Comparison of ENCODE assay signal across 22 cellular contexts in the genomic region with DNA sequence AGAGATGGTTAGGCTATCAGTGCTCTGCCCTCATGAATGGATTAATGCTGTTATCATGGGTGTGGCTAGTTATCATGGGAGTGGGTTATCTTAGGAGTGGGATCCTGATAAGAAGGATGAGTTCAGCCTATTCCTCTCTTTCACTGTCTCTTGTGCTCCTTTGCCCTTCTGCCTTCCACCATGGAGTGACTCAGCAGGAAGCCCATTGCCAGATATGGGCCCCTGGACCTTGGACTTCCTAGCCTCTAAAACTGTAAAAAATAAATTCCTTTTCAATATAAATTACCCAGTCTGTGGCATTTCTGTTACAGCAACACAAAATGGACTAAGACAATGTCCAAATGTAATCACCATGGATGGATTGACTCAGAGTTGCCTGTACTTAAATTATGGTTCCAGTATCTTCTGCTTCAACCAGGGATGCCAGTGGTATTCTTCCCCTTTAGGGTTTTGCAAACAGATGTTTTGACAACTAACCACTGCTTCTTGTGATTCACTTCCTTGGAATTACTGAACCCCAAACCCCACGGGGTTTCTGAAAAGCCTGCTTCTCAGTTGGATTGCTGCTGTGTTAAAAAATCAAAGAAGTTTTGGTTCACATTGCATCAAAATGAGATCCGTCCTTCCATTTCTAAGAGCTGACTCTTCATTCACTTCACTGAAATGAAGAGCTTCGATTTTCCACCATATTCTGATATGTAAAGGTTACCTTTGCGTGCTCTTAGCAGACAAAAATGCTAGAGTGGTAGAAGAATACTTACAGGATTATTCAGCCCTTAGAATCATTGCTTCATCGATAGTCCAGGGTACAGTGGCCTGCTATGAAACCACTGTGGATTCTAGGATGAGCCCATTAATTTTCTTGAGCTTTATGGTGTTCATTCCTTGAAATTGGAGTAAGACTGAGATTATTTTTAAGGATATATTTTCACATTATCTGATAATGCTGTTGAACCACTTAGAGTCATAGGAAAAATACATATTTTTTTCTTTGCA.
DNase-seq lines count a peak whose midpoint lies in the region; ATAC-seq, FAIRE-seq and TF ChIP-seq lines count a peak whose summit lies in the region.
"Had no signal": no experiment of that assay in that cellular context is flagged by ENCODE, and none has a peak within 500 bp of the region (broad histone marks: within the 10 kb centered on the region; RNA-seq: fewer than 3 reads in every experiment).

No MANE protein-coding gene starts in this region.

- H3K9me3 ChIP-seq in GM23248 (ENCODE audit: low read depth): no peaks in the 10 kb centered on the region
- H3K9me3 ChIP-seq in astrocyte (ENCODE audit: insufficient read depth, low read depth, low read length): no peaks in the 10 kb centered on the region
- H3K9me3 ChIP-seq in iPS-15b (ENCODE audit: control insufficient read depth, insufficient read depth, low read length): no peaks in the 10 kb centered on the region
- H3K9me3 ChIP-seq in left lung: no peaks in the 10 kb centered on the region
- H3K9me3 ChIP-seq: stomach, uterus had no signal

- H3K9ac ChIP-seq in GM23248 (no peak overlapping the region), astrocyte (ENCODE audit: low read length) (no peak overlapping the region), iPS-15b (ENCODE audit: low read depth, low read length) (no peak overlapping the region)

- H3K27me3 ChIP-seq in GM23248 (replicated peaks; ENCODE audit: insufficient read depth): no peaks in the 10 kb centered on the region
- no peaks in the 10 kb centered on the region for H3K27me3 ChIP-seq in astrocyte (ENCODE audit: insufficient read depth, low read length)
- H3K27me3 ChIP-seq in iPS-15b (ENCODE audit: control insufficient read depth, insufficient read depth, low read length): no peaks in the 10 kb centered on the region
- no peaks in the 10 kb centered on the region for H3K27me3 ChIP-seq in left lung
- H3K27me3 ChIP-seq: stomach, uterus had no signal

- H3K79me2 ChIP-seq in GM23248 (ENCODE audit: insufficient read depth) (no peaks in the 10 kb centered on the region), astrocyte (ENCODE audit: insufficient read depth, low read length) (no peaks in the 10 kb centered on the region)

- H3K4me3 Mint-ChIP-seq in astrocyte (ENCODE audit: unreplicated experiment): no peak overlapping the region
- H3K4me3 Mint-ChIP-seq: activated naive CD8-positive, alpha-beta T cell treated with anti-CD3 and anti-CD28 coated beads, Interleukin-2, amount 50 U/mL, for 24 hours; activated T-cell treated with anti-CD3 and anti-CD28 coated beads, Interleukin-2, amount 50 U/mL, for 4 hours; T-helper 17 cell had no signal

- H3F3A ChIP-seq in GM23248 (ENCODE audit: insufficient read depth): no peaks in the 10 kb centered on the region

- POLR2A ChIA-PET in AG04449 (lab: Yijun Ruan, JAX): no interaction called here

- CTCF ChIA-PET in AG04449 (lab: Yijun Ruan, JAX): no interaction called here

- H3K4me1 ChIP-seq in GM23248 (ENCODE audit: insufficient read depth) (no peaks in the 10 kb centered on the region), astrocyte (ENCODE audit: insufficient read depth, low read length) (peaks cover 7% of the 10 kb centered on the region), iPS-15b (ENCODE audit: control insufficient read depth, insufficient read depth, low read length) (peaks cover 7% of the 10 kb centered on the region), left lung (no peaks in the 10 kb centered on the region)
- H3K4me1 ChIP-seq: stomach, uterus had no signal

- intact Hi-C loops in left lung (cut with DNase I): no loop called here

- H4K20me1 ChIP-seq in GM23248 (ENCODE audit: insufficient read depth) (no peaks in the 10 kb centered on the region), astrocyte (ENCODE audit: insufficient read depth, low read length) (no peaks in the 10 kb centered on the region)

- H3K36me3 Mint-ChIP-seq in astrocyte (ENCODE audit: low read depth, unreplicated experiment): no peaks in the 10 kb centered on the region

- H3K9me2 ChIP-seq in GM23248 (ENCODE audit: insufficient read depth): no peaks in the 10 kb centered on the region

- peak; percentile 47 for DNase-seq in AG04449 (ENCODE audit: low read depth, low spot score)
- peak; percentile 0 for DNase-seq in GM23248
- DNase-seq in astrocyte (ENCODE audit: low read depth): peak; percentile 53
- DNase-seq in OCI-M2 (lab: John Stamatoyannopoulos, UW; ENCODE audit: unreplicated experiment): no peak
- no peak for DNase-seq in NCI-H1105 (lab: John Stamatoyannopoulos, UW)
- DNase-seq in NCI-H446 treated with DMSO at 0.1 percent for 48 hours (lab: John Stamatoyannopoulos, UW): no peak
- DNase-seq in left lung: no peak
- DNase-seq: activated CD4-positive, alpha-beta T cell treated with anti-CD3 and anti-CD28 coated beads for 48 hours; activated naive CD8-positive, alpha-beta T cell treated with anti-CD3 and anti-CD28 coated beads, Interleukin-2, amount 50 U/mL, for 24 hours; activated T-cell treated with anti-CD3 and anti-CD28 coated beads, Interleukin-2, amount 50 U/mL, for 4 hours; C1 segment of cervical spinal cord; cortex of kidney; Karpas-422; NCI-H187; NCI-H748 treated with DMSO at 0.1 percent for 48 hours; stomach; T-helper 17 cell; uterus had no signal

- H2AFZ ChIP-seq in GM23248 (no peak overlapping the region), astrocyte (ENCODE audit: low read depth, low read length) (no peak overlapping the region)

- in situ Hi-C loops in GM23248 (cut with MboI): no loop called here

- H3K4me1 Mint-ChIP-seq in astrocyte (ENCODE audit: low read depth, unreplicated experiment): peaks cover 9% of the 10 kb centered on the region
- H3K4me1 Mint-ChIP-seq: activated naive CD8-positive, alpha-beta T cell treated with anti-CD3 and anti-CD28 coated beads, Interleukin-2, amount 50 U/mL, for 24 hours; T-helper 17 cell had no signal

- no peak for ATAC-seq in left lung
- ATAC-seq: activated naive CD8-positive, alpha-beta T cell treated with anti-CD3 and anti-CD28 coated beads, Interleukin-2, amount 50 U/mL, for 24 hours; activated T-cell treated with anti-CD3 and anti-CD28 coated beads, Interleukin-2, amount 50 U/mL, for 4 hours; Right ventricle myocardium inferior; T-helper 17 cell had no signal

- no peak overlapping the region for H3K4me3 ChIP-seq in AG04449 (ENCODE audit: low read depth, low read length)
- H3K4me3 ChIP-seq in GM23248: no peak overlapping the region
- no peak overlapping the region for H3K4me3 ChIP-seq in astrocyte (ENCODE audit: insufficient read depth, low read depth, low read length)
- H3K4me3 ChIP-seq in iPS-15b (ENCODE audit: low read depth, low read length): peak overlapping the region; percentile 16
- H3K4me3 ChIP-seq in left lung: no peak overlapping the region
- H3K4me3 ChIP-seq: smooth muscle cell, stomach, uterus had no signal

- no peak overlapping the region for H3K27ac ChIP-seq in GM23248
- no peak overlapping the region for H3K27ac ChIP-seq in astrocyte (ENCODE audit: low read depth, low read length)
- H3K27ac ChIP-seq in left lung: no peak overlapping the region
- H3K27ac ChIP-seq: stomach, uterus had no signal

- H3K27ac Mint-ChIP-seq in astrocyte (ENCODE audit: unreplicated experiment): no peak overlapping the region
- H3K27ac Mint-ChIP-seq: activated naive CD8-positive, alpha-beta T cell treated with anti-CD3 and anti-CD28 coated beads, Interleukin-2, amount 50 U/mL, for 24 hours; T-helper 17 cell had no signal

- H3K9me3 Mint-ChIP-seq in astrocyte (ENCODE audit: unreplicated experiment): no peaks in the 10 kb centered on the region
- H3K9me3 Mint-ChIP-seq: activated naive CD8-positive, alpha-beta T cell treated with anti-CD3 and anti-CD28 coated beads, Interleukin-2, amount 50 U/mL, for 24 hours; activated T-cell treated with anti-CD3 and anti-CD28 coated beads, Interleukin-2, amount 50 U/mL, for 4 hours had no signal

- H3K4me2 ChIP-seq in GM23248 (ENCODE audit: unreplicated experiment) (no peak overlapping the region), astrocyte (ENCODE audit: low read length) (peak overlapping the region; percentile 39)
- H3K4me2 ChIP-seq: smooth muscle cell had no signal

- peak; percentile 82 for FAIRE-seq in astrocyte (lab: Jason Lieb, UNC)
- FAIRE-seq: GM12891 had no signal

- H3K27me3 Mint-ChIP-seq in astrocyte (ENCODE audit: low read depth, unreplicated experiment): no peaks in the 10 kb centered on the region
- H3K27me3 Mint-ChIP-seq: activated naive CD8-positive, alpha-beta T cell treated with anti-CD3 and anti-CD28 coated beads, Interleukin-2, amount 50 U/mL, for 24 hours; T-helper 17 cell had no signal

- TF ChIP-seq CTCF in AG04449 (IDR thresholded peaks at IDR 0.05; ENCODE audit: insufficient read depth, low read length, missing control alignments): no peak
- TF ChIP-seq CTCF in astrocyte (IDR thresholded peaks at IDR 0.05; ENCODE audit: insufficient read depth, low read depth, low read length): no peak
- TF ChIP-seq CTCF in left lung (IDR thresholded peaks at IDR 0.05): no peak

- H3K36me3 ChIP-seq in GM23248 (ENCODE audit: low read depth): no peaks in the 10 kb centered on the region
- H3K36me3 ChIP-seq in astrocyte (ENCODE audit: insufficient read depth, low read length): no peaks in the 10 kb centered on the region
- no peaks in the 10 kb centered on the region for H3K36me3 ChIP-seq in iPS-15b (ENCODE audit: control insufficient read depth, insufficient read depth, low read length)
- H3K36me3 ChIP-seq in left lung: no peaks in the 10 kb centered on the region
- H3K36me3 ChIP-seq: stomach, uterus had no signal

- 17 to 20% methylated on average over 5 of the region's 5 CpGs for WGBS in GM23248 (ENCODE audit: low coverage in 1 of 2, low lambda C conversion rate in 2 of 2, missing lambda C conversion rate in 2 of 2), 2 experiments

Comparison
In these comparisons a context has a peak if more than half of its experiments do, and no peak if none do; other contexts are left out.
1. DNase-seq: peak in AG04449 (single experiment), GM23248 (single experiment) and astrocyte (single experiment); none in OCI-M2 (single experiment), NCI-H1105 (single experiment), NCI-H446 treated with DMSO at 0.1 percent for 48 hours (single experiment) and left lung (0 of 2).